In the genomic region with DNA sequence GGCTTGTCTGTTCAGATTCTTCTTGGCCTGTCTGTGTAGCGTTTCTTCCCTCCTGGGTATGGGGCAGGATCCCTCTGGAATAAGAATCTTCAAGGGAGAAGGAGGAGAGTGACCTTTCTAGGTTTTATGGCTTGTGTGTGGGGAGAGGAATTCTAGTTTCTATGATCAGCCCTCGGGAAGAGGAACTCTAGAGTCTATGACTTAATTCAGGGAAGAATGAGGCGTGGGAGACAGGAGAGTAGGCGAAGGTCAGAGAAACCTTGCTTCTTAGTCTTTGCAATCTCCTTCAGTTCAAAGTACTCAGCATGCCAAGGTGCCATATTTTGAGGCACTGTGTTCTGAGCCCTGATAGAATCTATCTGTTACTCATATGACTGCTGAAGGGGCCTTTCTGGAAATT, we compare ENCODE assay signal across 25 cellular contexts.
"Had no signal": no experiment of that assay in that cellular context is flagged by ENCODE, and none has a peak within 500 bp of the region (broad histone marks: within the 10 kb centered on the region; RNA-seq: fewer than 3 reads in every experiment).

No MANE protein-coding gene starts in this region.

- H3K27me3 ChIP-seq: breast epithelium, right atrium auricular region, transverse colon had no signal

- H3K9me3 Mint-ChIP-seq: activated naive CD4-positive, alpha-beta T cell treated with anti-CD3 and anti-CD28 coated beads, Interleukin-2, amount 50 U/mL, for 24 hours; activated naive CD8-positive, alpha-beta T cell treated with anti-CD3 and anti-CD28 coated beads, Interleukin-2, amount 50 U/mL, for 24 hours; activated T-cell treated with anti-CD3 and anti-CD28 coated beads, Interleukin-2, amount 50 U/mL, for 24 hours; dendritic cell treated with granulocyte-macrophage colony-stimulating factor and Interleukin-4, amounts not matched to agents 40 ng/mL and 50 ng/mL, for 4 days; endodermal cell; naive B cell had no signal

- H3K4me1 Mint-ChIP-seq: activated naive CD4-positive, alpha-beta T cell treated with anti-CD3 and anti-CD28 coated beads, Interleukin-2, amount 50 U/mL, for 24 hours; activated naive CD8-positive, alpha-beta T cell treated with anti-CD3 and anti-CD28 coated beads, Interleukin-2, amount 50 U/mL, for 24 hours; endodermal cell; naive B cell had no signal

- FAIRE-seq: frontal cortex, islet of Langerhans, urothelium cell line had no signal

- H3K36me3 ChIP-seq: breast epithelium, left ventricle myocardium inferior, right atrium auricular region, transverse colon, WERI-Rb-1 had no signal

- ATAC-seq: activated CD4-positive, CD25-positive, alpha-beta regulatory T cell treated with anti-CD3 and anti-CD28 coated beads, Interleukin-2, amount 50 U/mL, for 24 hours; activated naive CD8-positive, alpha-beta T cell treated with anti-CD3 and anti-CD28 coated beads, Interleukin-2, amount 50 U/mL, for 24 hours; mucosa of descending colon; T-helper 17 cell had no signal

- H3K4me1 ChIP-seq: breast epithelium, left ventricle myocardium inferior, right atrium auricular region, transverse colon had no signal

- H3K27ac Mint-ChIP-seq: activated naive CD4-positive, alpha-beta T cell treated with anti-CD3 and anti-CD28 coated beads, Interleukin-2, amount 50 U/mL, for 24 hours; activated naive CD8-positive, alpha-beta T cell treated with anti-CD3 and anti-CD28 coated beads, Interleukin-2, amount 50 U/mL, for 24 hours; activated T-cell treated with anti-CD3 and anti-CD28 coated beads, Interleukin-2, amount 50 U/mL, for 24 hours; dendritic cell treated with granulocyte-macrophage colony-stimulating factor and Interleukin-4, amounts not matched to agents 40 ng/mL and 50 ng/mL, for 4 days; endodermal cell; naive B cell; T-helper 17 cell had no signal

- H3K4me3 Mint-ChIP-seq: activated naive CD4-positive, alpha-beta T cell treated with anti-CD3 and anti-CD28 coated beads, Interleukin-2, amount 50 U/mL, for 24 hours; activated naive CD8-positive, alpha-beta T cell treated with anti-CD3 and anti-CD28 coated beads, Interleukin-2, amount 50 U/mL, for 24 hours; activated T-cell treated with anti-CD3 and anti-CD28 coated beads, Interleukin-2, amount 50 U/mL, for 24 hours; dendritic cell treated with granulocyte-macrophage colony-stimulating factor and Interleukin-4, amounts not matched to agents 40 ng/mL and 50 ng/mL, for 4 days; endodermal cell; naive B cell; T-helper 17 cell had no signal

- H3K36me3 Mint-ChIP-seq: activated naive CD4-positive, alpha-beta T cell treated with anti-CD3 and anti-CD28 coated beads, Interleukin-2, amount 50 U/mL, for 24 hours; naive B cell had no signal

- H3K4me3 ChIP-seq: breast epithelium, left ventricle myocardium inferior, mucosa of descending colon, right atrium auricular region, transverse colon had no signal

- H3K27ac ChIP-seq: breast epithelium, left ventricle myocardium inferior, right atrium auricular region, transverse colon, WERI-Rb-1 had no signal

- H3K9me3 ChIP-seq: breast epithelium, mucosa of descending colon, right atrium auricular region, transverse colon had no signal

- DNase-seq: activated CD4-positive, alpha-beta T cell treated with anti-CD3 and anti-CD28 coated beads for 48 hours; activated CD4-positive, alpha-beta T cell treated with anti-CD3 and anti-CD28 coated beads, Interleukin-2, amount 50 U/mL, for 48 hours; activated CD8-positive, alpha-beta memory T cell treated with anti-CD3 and anti-CD28 coated beads, Interleukin-2, amount 50 U/mL, for 48 hours; activated naive CD8-positive, alpha-beta T cell treated with anti-CD3 and anti-CD28 coated beads, Interleukin-2, amount 50 U/mL, for 24 hours; activated T-cell treated with anti-CD3 and anti-CD28 coated beads, Interleukin-2, amount 50 U/mL, for 24 hours; amygdala; central memory CD4-positive, alpha-beta T cell; endodermal cell; left ventricle myocardium inferior; mucosa of descending colon; naive B cell; stimulated activated CD4-positive, alpha-beta T cell treated with anti-CD3 and anti-CD28 coated beads, Interleukin-2, amount 100 ng/mL, for 48 hours; stimulated activated naive CD4-positive, alpha-beta T cell treated with Interleukin-2 at 50 U/mL for 16 hours; T-helper 17 cell; T1000; transverse colon; WERI-Rb-1 had no signal
